16 cellular contexts compared by ENCODE assay signal in genomic region chr4:8886625-8887406, GRCh38. TPM values are rescaled to one million over a fixed set of nuclear protein-coding genes. Genes with fewer than 3 reads are reported as not detected.
A peak's percentile ranks its signal among the peaks of the same experiment; 100 is the strongest.
DNase-seq lines count a peak whose midpoint lies in the region; FAIRE-seq and TF ChIP-seq lines count a peak whose summit lies in the region.
"Had no signal": no experiment of that assay in that cellular context is flagged by ENCODE, and none has a peak within 500 bp of the region (broad histone marks: within the 10 kb centered on the region; RNA-seq: fewer than 3 reads in every experiment).

No MANE protein-coding gene starts in this region.

- H3K4me2 ChIP-seq in H9 (ENCODE audit: insufficient read depth, insufficient read length, low read length), result no peak overlapping the region

- H2AFZ ChIP-seq in H9 (ENCODE audit: low read length), result no peak overlapping the region

- peaks cover 2% of the 10 kb centered on the region; the same call in 1 of the 2 replicates for H3K9me3 ChIP-seq in BE2C
- H3K9me3 ChIP-seq in H9 (ENCODE audit: control insufficient read depth, low read depth, low read length), result no peaks in the 10 kb centered on the region
- H3K9me3 ChIP-seq in WERI-Rb-1 (ENCODE audit: severe bottlenecking), result peaks cover 6% of the 10 kb centered on the region
- H3K9me3 ChIP-seq in kidney (ENCODE audit: control insufficient read depth in 1 of 2, low read length in 2 of 2), result peaks cover 0 to 6% of the 10 kb centered on the region in 2 donors

- H2BK120ac ChIP-seq in H9 (ENCODE audit: low read depth, low read length, poor library complexity, severe bottlenecking), result no peak overlapping the region

- H2BK12ac ChIP-seq in H9 (ENCODE audit: insufficient read length, low read depth, low read length), result no peak overlapping the region

- no peak overlapping the region for H3K4ac ChIP-seq in H9 (ENCODE audit: low read depth, low read length)

- no peak overlapping the region for H4K91ac ChIP-seq in H9 (ENCODE audit: insufficient read length, low read depth, low read length)

- no peak overlapping the region for H2AK5ac ChIP-seq in H9 (ENCODE audit: insufficient read length, low read length)

- no peak overlapping the region for H4K5ac ChIP-seq in H9 (ENCODE audit: insufficient read length, low read depth, low read length)

- no peak overlapping the region for H3K4me3 Mint-ChIP-seq in H9
- H3K4me3 Mint-ChIP-seq: activated T-helper 17 cell treated with anti-CD3 and anti-CD28 coated beads, Interleukin-2, amount 50 U/mL, for 72 hours had no signal

- H3K36me3 ChIP-seq in BE2C (no peaks in the 10 kb centered on the region), WERI-Rb-1 (no peaks in the 10 kb centered on the region), kidney (ENCODE audit: control insufficient read depth in 1 of 2, insufficient read depth in 2 of 2, low read length in 2 of 2) (no peaks in the 10 kb centered on the region)

- peaks cover 0 to 3% (median 0%) of the 10 kb centered on the region in 3 experiments; a peak in 1 of 7 replicates for H3K36me3 Mint-ChIP-seq in H9 (ENCODE audit: insufficient read depth in 1 of 3, low read depth in 3 of 3)
- H3K36me3 Mint-ChIP-seq: IgD-negative memory B cell had no signal

- H3K79me2 ChIP-seq in H9 (ENCODE audit: insufficient read depth, low read length), result no peaks in the 10 kb centered on the region

- no peak overlapping the region for H3T11ph ChIP-seq in H9 (ENCODE audit: low read length)

- no peak overlapping the region for H2BK20ac ChIP-seq in H9 (ENCODE audit: low read depth, low read length, poor library complexity, severe bottlenecking)

- no peak overlapping the region for H2BK15ac ChIP-seq in H9 (ENCODE audit: low read depth, low read length)

- H3K4me1 ChIP-seq in BE2C (peaks cover 2% of the 10 kb centered on the region; the same call in 1 of the 2 replicates), H9 (ENCODE audit: insufficient read depth, low read length) (no peaks in the 10 kb centered on the region), kidney (ENCODE audit: control insufficient read depth in 1 of 2, insufficient read depth in 1 of 2, low read depth in 1 of 2, low read length in 2 of 2) (no peaks in the 10 kb centered on the region)

- no peak overlapping the region for H3K56ac ChIP-seq in H9 (ENCODE audit: insufficient read length, low read depth, low read length)

- no peaks in the 10 kb centered on the region for H3K79me1 ChIP-seq in H9 (ENCODE audit: insufficient read depth, low read depth, low read length, poor library complexity, severe bottlenecking)

- no peak overlapping the region for H3K18ac ChIP-seq in H9 (ENCODE audit: insufficient read length, low read depth, low read length)

- H3K4me3 ChIP-seq in BE2C (ENCODE audit: low read depth, low read length) (no peak overlapping the region), WERI-Rb-1 (ENCODE audit: low read depth, low read length) (no peak overlapping the region), kidney (ENCODE audit: low read length in 2 of 2) (no peak overlapping the region)

- H3K9me3 Mint-ChIP-seq in H9, result peaks cover 5 to 11% of the 10 kb centered on the region in 2 experiments; a peak in 3 of 5 replicates
- H3K9me3 Mint-ChIP-seq: activated T-helper 17 cell treated with anti-CD3 and anti-CD28 coated beads, Interleukin-2, amount 50 U/mL, for 72 hours had no signal

- WGBS in H9 (ENCODE audit: extremely low coverage, insufficient read length, low lambda C conversion rate), result no CpG with 5 or more reads among the region's 10 CpGs

- no peak overlapping the region for H2BK5ac ChIP-seq in H9 (ENCODE audit: insufficient read length, low read length)

- H3K27ac ChIP-seq in H9 (ENCODE audit: insufficient read length, low read depth, low read length), result no peak overlapping the region
- H3K27ac ChIP-seq in WERI-Rb-1, result no peak overlapping the region
- H3K27ac ChIP-seq in kidney (ENCODE audit: low read depth in 2 of 2, low read length in 2 of 2), result no peak overlapping the region
- H3K27ac ChIP-seq: epithelial cell of prostate had no signal

- H3K14ac ChIP-seq in H9 (ENCODE audit: insufficient read depth, low read length), result no peak overlapping the region

- no peaks in the 10 kb centered on the region for H4K20me1 ChIP-seq in H9 (ENCODE audit: control insufficient read depth, insufficient read depth, insufficient read length)

- H3K23me2 ChIP-seq in H9 (ENCODE audit: insufficient read length, low read depth, low read length, poor library complexity, severe bottlenecking), result peaks cover 1% of the 10 kb centered on the region

- peaks cover 39% of the 10 kb centered on the region for H3K27me3 ChIP-seq in BE2C
- peaks cover 58% of the 10 kb centered on the region for H3K27me3 ChIP-seq in H9 (ENCODE audit: insufficient read depth, low read length)
- no peaks in the 10 kb centered on the region for H3K27me3 ChIP-seq in WERI-Rb-1 (ENCODE audit: insufficient read depth, low read depth, severe bottlenecking)

- H3K27ac Mint-ChIP-seq in H9, result no peak overlapping the region
- H3K27ac Mint-ChIP-seq: activated T-helper 17 cell treated with anti-CD3 and anti-CD28 coated beads, Interleukin-2, amount 50 U/mL, for 72 hours; IgD-negative memory B cell had no signal

- H3K9ac ChIP-seq in H9 (ENCODE audit: extremely low read depth, insufficient read length, low read length), result no peak overlapping the region
- H3K9ac ChIP-seq in kidney (ENCODE audit: low read length in 2 of 2), result no peak overlapping the region

- H3K27me3 Mint-ChIP-seq in H9 (ENCODE audit: low read depth), result peaks cover 94% of the 10 kb centered on the region

- no peak overlapping the region for H3K23ac ChIP-seq in H9 (ENCODE audit: insufficient read length, low read depth, low read length)

- FAIRE-seq in kidney (lab: Jason Lieb, UNC), result no peak

- TF ChIP-seq CTCF in BE2C (IDR thresholded peaks at IDR 0.05; ENCODE audit: low read depth, low read length) (peak; percentile 68), H9 (conservative IDR thresholded peaks at IDR 0.05) (peak; percentile 74), WERI-Rb-1 (IDR thresholded peaks at IDR 0.05; ENCODE audit: low read depth, low read length) (peak; percentile 69), kidney (IDR thresholded peaks at IDR 0.05; ENCODE audit: borderline replicate concordance, extremely low read depth, insufficient read depth) (no peak)

- DNase-seq in BE2C (no peak), H9 (no peak), WERI-Rb-1 (no peak), islet precursor cell (peak; percentile 84), kidney (no peak), GM03348 (ENCODE audit: low spot score) (no peak), SIG-M5 treated with dmso at 0.1 percent for 504 hours (lab: John Stamatoyannopoulos, UW; ENCODE audit: unreplicated experiment) (no peak)
- no peak for DNase-seq in NK-92 treated with Interleukin-12 subunit alpha and Interleukin-12 subunit beta, amount 100 ng/mL, for 24 hours (lab: John Stamatoyannopoulos, UW)
- DNase-seq: activated CD4-positive, alpha-beta T cell treated with anti-CD3 and anti-CD28 coated beads for 48 hours; Calu3; NCI-H2029 treated with DMSO at 0.1 percent for 48 hours; NCI-H82 had no signal

- H3K4me1 Mint-ChIP-seq in H9, result peaks cover 5 to 16% of the 10 kb centered on the region in 2 experiments; a peak in 3 of 4 replicates
- H3K4me1 Mint-ChIP-seq: activated T-helper 17 cell treated with anti-CD3 and anti-CD28 coated beads, Interleukin-2, amount 50 U/mL, for 72 hours; IgD-negative memory B cell had no signal

- intact Hi-C loops in kidney (cut with DNase I), result no loop called here

- H4K8ac ChIP-seq in H9 (replicated peaks; ENCODE audit: insufficient read length, low read depth, low read length), result no peak overlapping the region

RNA-seq across cellular contexts. Expression of gene HMX1, which starts 15.2 kb away (rescaled TPM):
- 31.2 TPM for polyA plus RNA-seq in BE2C (2012; ENCODE audit: insufficient read depth, insufficient read length, low read depth)
- total RNA-seq in H9 (2021), result 0.26 and 0.31 TPM in 2 replicates
- not detected for total RNA-seq in kidney
- polyA plus RNA-seq in kidney (ENCODE audit: insufficient read depth, low read depth, low replicate concordance), result not detected
- total RNA-seq: activated T-helper 17 cell treated with anti-CD3 and anti-CD28 coated beads, Interleukin-2, amount 50 U/mL, for 72 hours; Calu3; renal cortical epithelial cell had no signal
- polyA plus RNA-seq: IgD-negative memory B cell had no signal
